In the genomic region with DNA sequence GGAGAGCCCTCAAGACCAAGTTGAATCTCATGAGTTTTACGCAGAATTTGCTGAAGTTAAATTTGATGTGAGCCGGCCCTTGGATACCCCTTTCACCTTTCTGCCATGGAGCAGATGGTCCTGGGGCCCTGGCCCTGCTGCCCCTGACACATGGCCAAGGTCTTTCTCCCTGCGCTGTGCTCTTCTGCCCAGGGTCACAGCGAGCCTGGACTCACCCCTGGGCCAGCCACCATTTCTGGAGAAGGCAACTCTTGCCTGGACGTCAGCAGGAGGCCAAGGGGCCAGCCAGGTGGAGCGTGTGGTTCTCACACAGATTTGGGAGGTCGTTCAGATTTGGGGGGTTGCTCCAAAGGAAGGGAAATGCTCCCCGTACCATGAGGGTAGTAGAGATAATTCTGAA, we compare ENCODE assay signal across 25 cellular contexts. TPM values are rescaled to one million over a fixed set of nuclear protein-coding genes. Genes with fewer than 3 reads are reported as not detected.
A peak's percentile ranks its signal among the peaks of the same experiment; 100 is the strongest.
DNase-seq lines count a peak whose midpoint lies in the region; ATAC-seq and TF ChIP-seq lines count a peak whose summit lies in the region.
"Had no signal": no experiment of that assay in that cellular context is flagged by ENCODE, and none has a peak within 500 bp of the region (broad histone marks: within the 10 kb centered on the region; RNA-seq: fewer than 3 reads in every experiment).

No MANE protein-coding gene starts in this region.

- no peaks in the 10 kb centered on the region for H4K20me1 ChIP-seq in Karpas-422 (ENCODE audit: insufficient read depth, low read depth, low read length)

- no peak overlapping the region for H2BK5ac ChIP-seq in neuronal stem cell (ENCODE audit: low read length)

- no peak overlapping the region for H3K23ac ChIP-seq in neuronal stem cell (ENCODE audit: low read depth, low read length, poor library complexity)

- no peaks in the 10 kb centered on the region for H3K4me1 Mint-ChIP-seq in chondrocyte (ENCODE audit: low read depth)
- H3K4me1 Mint-ChIP-seq: CD14-positive monocyte, H9 had no signal

- H3K4me1 ChIP-seq in right cardiac atrium (ENCODE audit: control insufficient read depth, insufficient read depth, low read length): no peaks in the 10 kb centered on the region
- H3K4me1 ChIP-seq in neuronal stem cell (ENCODE audit: control insufficient read depth in 2 of 2, insufficient read depth in 1 of 2, low read depth in 1 of 2, low read length in 2 of 2): no peaks in the 10 kb centered on the region
- no peaks in the 10 kb centered on the region for H3K4me1 ChIP-seq in Karpas-422 (ENCODE audit: low read length)
- H3K4me1 ChIP-seq: A549, BE2C had no signal

- peaks cover 50 to 86% of the 10 kb centered on the region in 2 donors for H3K36me3 ChIP-seq in neuronal stem cell (replicated peaks in 1 of 2; ENCODE audit: control insufficient read depth in 2 of 2, insufficient read depth in 2 of 2, low read length in 2 of 2)
- H3K36me3 ChIP-seq in Karpas-422 (ENCODE audit: insufficient read depth, low read length): no peaks in the 10 kb centered on the region; the same call in none of the 2 replicates

- no peak overlapping the region for H2BK120ac ChIP-seq in neuronal stem cell (ENCODE audit: low read depth, low read length)

- no peaks in the 10 kb centered on the region for H3K9me2 ChIP-seq in Karpas-422 (replicated peaks; ENCODE audit: insufficient read depth, low read length)

- H3K4me2 ChIP-seq in neuronal stem cell (ENCODE audit: insufficient read depth, low read length, poor library complexity, severe bottlenecking) (no peak overlapping the region), Karpas-422 (ENCODE audit: low read depth, low read length, poor library complexity, severe bottlenecking) (no peak overlapping the region)
- H3K4me2 ChIP-seq: A549; BLaER1 treated with 17β-estradiol and CSF1 and Interleukin-3, amounts not matched to agents 10 nM and 100 nM had no signal

- H3K27ac ChIP-seq in right cardiac atrium (ENCODE audit: low read length): no peak overlapping the region
- H3K27ac ChIP-seq in neuronal stem cell (replicated peaks; ENCODE audit: low read length): no peak overlapping the region
- no peak overlapping the region for H3K27ac ChIP-seq in Karpas-422 (ENCODE audit: low read length)
- H3K27ac ChIP-seq: A549; BLaER1 treated with 17β-estradiol and CSF1 and Interleukin-3, amounts not matched to agents 10 nM and 100 nM; GM23248 had no signal

- H3K9ac ChIP-seq in neuronal stem cell (ENCODE audit: low read depth, low read length, poor library complexity) (no peak overlapping the region), Karpas-422 (ENCODE audit: low read length) (no peak overlapping the region)
- H3K9ac ChIP-seq: BLaER1 treated with 17β-estradiol and CSF1 and Interleukin-3, amounts not matched to agents 10 nM and 100 nM; GM23248 had no signal

- H4K8ac ChIP-seq in neuronal stem cell (ENCODE audit: low read depth, low read length): no peak overlapping the region

- TF ChIP-seq CTCF in chondrocyte (IDR thresholded peaks at IDR 0.05): no peak

- H3K27me3 Mint-ChIP-seq in chondrocyte (ENCODE audit: low read depth): no peaks in the 10 kb centered on the region
- H3K27me3 Mint-ChIP-seq: CD4-positive, alpha-beta T cell had no signal

- H3K4ac ChIP-seq in neuronal stem cell (ENCODE audit: low read length): no peak overlapping the region

- H3K9me3 Mint-ChIP-seq in chondrocyte (ENCODE audit: low read depth): no peaks in the 10 kb centered on the region
- H3K9me3 Mint-ChIP-seq: CD4-positive, alpha-beta T cell; CD8-positive, alpha-beta memory T cell; H9 had no signal

- H2AFZ ChIP-seq in neuronal stem cell (ENCODE audit: low read length): no peak overlapping the region
- no peak overlapping the region for H2AFZ ChIP-seq in Karpas-422 (ENCODE audit: low read length)
- H2AFZ ChIP-seq: GM23248 had no signal

- intact Hi-C loops in right cardiac atrium (cut with DNase I): no loop called here
- intact Hi-C loops in cardiac septum (cut with DNase I): no loop called here

- H2BK12ac ChIP-seq in neuronal stem cell (ENCODE audit: low read length): no peak overlapping the region

- DNase-seq in right cardiac atrium (peak in 2 of 3 donors; percentile 10 to 17), cardiac septum (ENCODE audit: low spot score) (no peak), chondrocyte (ENCODE audit: low spot score) (peak; percentile 52), neuronal stem cell (ENCODE audit: low spot score) (no peak), Karpas-422 (no peak), NCI-H146 treated with DMSO at 0.1 percent for 48 hours (lab: John Stamatoyannopoulos, UW; ENCODE audit: unreplicated experiment) (no peak)
- DNase-seq: 8988T; ACHN; AML-193; BE2C; CD4-positive, alpha-beta T cell; CD8-positive, alpha-beta memory T cell; DMS 273 treated with DMSO at 0.1 percent for 48 hours; DMS79; EL; GDM1; GM23248; H9 had no signal

- H3K27me3 ChIP-seq in right cardiac atrium (ENCODE audit: control insufficient read depth, insufficient read depth): no peaks in the 10 kb centered on the region
- no peaks in the 10 kb centered on the region for H3K27me3 ChIP-seq in neuronal stem cell (ENCODE audit: control insufficient read depth in 3 of 3, insufficient read depth in 3 of 3, low read depth in 1 of 3, low read length in 3 of 3)
- no peaks in the 10 kb centered on the region for H3K27me3 ChIP-seq in Karpas-422 (ENCODE audit: low read length)
- H3K27me3 ChIP-seq: BE2C; BLaER1 treated with 17β-estradiol and CSF1 and Interleukin-3, amounts not matched to agents 10 nM and 100 nM had no signal

- peaks cover 23% of the 10 kb centered on the region for H3K36me3 Mint-ChIP-seq in chondrocyte (ENCODE audit: low read depth)

- WGBS in right cardiac atrium: 96% methylated on average over 8 of the region's 8 CpGs
- WGBS in neuronal stem cell (ENCODE audit: extremely low coverage in 2 of 2, insufficient read length in 2 of 2, insufficient replicate concordance in 1 of 2), 2 donors: no CpG with 5 or more reads among the region's 8 CpGs

- H3K4me3 ChIP-seq in right cardiac atrium (ENCODE audit: low read length) (no peak overlapping the region), neuronal stem cell (ENCODE audit: low read length in 2 of 2) (no peak overlapping the region), Karpas-422 (ENCODE audit: low read length) (no peak overlapping the region)
- H3K4me3 ChIP-seq: A549; BLaER1 treated with 17β-estradiol and CSF1 and Interleukin-3, amounts not matched to agents 10 nM and 100 nM; GM12878; GM23248 had no signal

- no peaks in the 10 kb centered on the region for H3K79me2 ChIP-seq in Karpas-422 (ENCODE audit: low read length)

- H3K9me3 ChIP-seq in right cardiac atrium (ENCODE audit: control insufficient read depth, low read length): no peaks in the 10 kb centered on the region
- peaks cover 0 to 5% of the 10 kb centered on the region in 2 donors for H3K9me3 ChIP-seq in neuronal stem cell (replicated peaks in 1 of 2; ENCODE audit: control insufficient read depth in 2 of 2, insufficient read depth in 1 of 2, low read depth in 1 of 2, low read length in 2 of 2)
- H3K9me3 ChIP-seq in Karpas-422 (ENCODE audit: low read length): no peaks in the 10 kb centered on the region
- H3K9me3 ChIP-seq: A549, BE2C had no signal

- peaks cover 17% of the 10 kb centered on the region for H3K79me1 ChIP-seq in neuronal stem cell (ENCODE audit: low read depth, low read length)

- H4K91ac ChIP-seq in neuronal stem cell (ENCODE audit: low read depth, low read length, poor library complexity): no peak overlapping the region

- ATAC-seq in right cardiac atrium (no peak), HG02981 (IDR thresholded peaks at IDR 0.05; ENCODE audit: unreplicated experiment) (no peak)
- ATAC-seq: A549, GM12878, HCT116 had no signal

- no peak overlapping the region for H3K18ac ChIP-seq in neuronal stem cell (ENCODE audit: low read length)

- H2BK15ac ChIP-seq in neuronal stem cell (ENCODE audit: low read length): no peak overlapping the region

- peak overlapping the region; percentile 6 for H3K14ac ChIP-seq in neuronal stem cell (ENCODE audit: low read length)

- no peak overlapping the region for H2AK5ac ChIP-seq in neuronal stem cell (ENCODE audit: low read depth, low read length)

- H3K27ac Mint-ChIP-seq in chondrocyte (ENCODE audit: unreplicated experiment): no peak overlapping the region
- H3K27ac Mint-ChIP-seq: CD14-positive monocyte; CD4-positive, alpha-beta T cell; H9 had no signal

- H3K4me3 Mint-ChIP-seq in chondrocyte (ENCODE audit: unreplicated experiment): no peak overlapping the region
- H3K4me3 Mint-ChIP-seq: CD14-positive monocyte; CD4-positive, alpha-beta T cell; CD8-positive, alpha-beta memory T cell; H9 had no signal

RNA-seq across cellular contexts. Expression of gene PCGF3, which starts 30.0 kb away (rescaled TPM):
- total RNA-seq in right cardiac atrium (10 to 100 TPM; 25.0 to 28.6 (median 26.4) TPM), cardiac septum (24.3 TPM), chondrocyte (54.1 to 60.8 TPM (median 55.4 TPM) in 3 replicates)
- 30.1 TPM for polyA plus RNA-seq in right cardiac atrium
- 40.8 TPM for polyA plus RNA-seq in neuronal stem cell (2013, experiment 1 of 2)
- 42.5 TPM for polyA plus RNA-seq in neuronal stem cell (2013, experiment 2 of 2)
- 18.0 and 18.7 TPM in 2 replicates for total RNA-seq in Karpas-422 (2014; rRNA removed; shearing (Covaris generic); ENCODE audit: low replicate concordance)

RNA-seq across cellular contexts. Expression of gene SLC49A3, which starts 46.6 kb away (rescaled TPM):
- total RNA-seq in right cardiac atrium (10 to 100 TPM; 13.7 to 19.5 (median 16.9) TPM), cardiac septum (12.1 TPM), chondrocyte (0.85 to 1.3 TPM (median 0.89 TPM) in 3 replicates)
- polyA plus RNA-seq in right cardiac atrium: 10.6 TPM
- 0.81 TPM for polyA plus RNA-seq in neuronal stem cell (2013, experiment 1 of 2)
- polyA plus RNA-seq in neuronal stem cell (2013, experiment 2 of 2): 0.57 TPM
- total RNA-seq in Karpas-422 (2014; rRNA removed; shearing (Covaris generic); ENCODE audit: low replicate concordance): not detected in 2 replicates
- total RNA-seq: H4 had no signal

Comparison
In these comparisons a context has a peak if more than half of its experiments do, and no peak if none do; other contexts are left out.
1. DNase-seq: peak in right cardiac atrium (2 of 3) and chondrocyte (single experiment); none in cardiac septum (single experiment), neuronal stem cell (single experiment), Karpas-422 (single experiment) and NCI-H146 treated with DMSO at 0.1 percent for 48 hours (single experiment).